18 cellular contexts compared by ENCODE assay signal in genomic region chr11:116697639-116698038, GRCh38.
DNase-seq lines count a peak whose midpoint lies in the region; ATAC-seq, FAIRE-seq and TF ChIP-seq lines count a peak whose summit lies in the region.
"Had no signal": no experiment of that assay in that cellular context is flagged by ENCODE, and none has a peak within 500 bp of the region (broad histone marks: within the 10 kb centered on the region; RNA-seq: fewer than 3 reads in every experiment).

No MANE protein-coding gene starts in this region.

- no peak for TF ChIP-seq POLR2A in GM12892 (IDR thresholded peaks at IDR 0.05; ENCODE audit: low read depth, low read length)
- TF ChIP-seq POLR2A in lower leg skin (IDR thresholded peaks at IDR 0.05) = no peak
- TF ChIP-seq POLR2A in stomach (IDR thresholded peaks at IDR 0.05) = no peak

- no peak for TF ChIP-seq EP300 in stomach (IDR thresholded peaks at IDR 0.05)

- no peak for DNase-seq in GM12892 (ENCODE audit: insufficient read length)
- peak; percentile 10 for DNase-seq in colonic mucosa
- peak; percentile 1 to 69 for DNase-seq in lower leg skin (ENCODE audit: low spot score in 2 of 2)
- peak; percentile 17 for DNase-seq in stomach
- DNase-seq: CD8-positive, alpha-beta memory T cell; GM23248; Kasumi-1; MG63; NCI-H1048; NCI-H1436 treated with DMSO at 0.1 percent for 48 hours; NCI-H2029; NCI-H446 had no signal

- H3K36me3 ChIP-seq in colonic mucosa (no peaks in the 10 kb centered on the region), stomach (no peaks in the 10 kb centered on the region)
- H3K36me3 ChIP-seq: BLaER1 treated with 17β-estradiol and CSF1 and Interleukin-3, amounts not matched to agents 10 nM and 100 nM; MG63 had no signal

- no peak for ATAC-seq in GM19324 (IDR thresholded peaks at IDR 0.05; ENCODE audit: low FRiP score, unreplicated experiment)
- no peak for ATAC-seq in HG03108 (IDR thresholded peaks at IDR 0.05; ENCODE audit: unreplicated experiment)
- ATAC-seq in GM18907 (IDR thresholded peaks at IDR 0.05; ENCODE audit: unreplicated experiment) = no peak
- ATAC-seq: HCT116, Panc1 had no signal

- H3K4me1 ChIP-seq in colonic mucosa (no peaks in the 10 kb centered on the region), stomach (peaks cover 0 to 5% (median 2%) of the 10 kb centered on the region in 4 donors)

- H3K27ac ChIP-seq in colonic mucosa (no peak overlapping the region), stomach (no peak overlapping the region)
- H3K27ac ChIP-seq: BLaER1 treated with 17β-estradiol and CSF1 and Interleukin-3, amounts not matched to agents 10 nM and 100 nM; GM23248 had no signal

- no peak overlapping the region for H3K9ac ChIP-seq in colonic mucosa (ENCODE audit: low read depth in 2 of 2, low read length in 2 of 2)
- H3K9ac ChIP-seq: BLaER1 treated with 17β-estradiol and CSF1 and Interleukin-3, amounts not matched to agents 10 nM and 100 nM; GM23248 had no signal

- peak; percentile 9 for FAIRE-seq in GM12892 (lab: Jason Lieb, UNC)

- H3K9me3 ChIP-seq in colonic mucosa = no peaks in the 10 kb centered on the region
- no peaks in the 10 kb centered on the region for H3K9me3 ChIP-seq in stomach
- H3K9me3 ChIP-seq: BLaER1 treated with 17β-estradiol and CSF1 and Interleukin-3, amounts not matched to agents 10 nM and 100 nM; MG63 had no signal

- 76 to 81% methylated on average over 7 of the region's 7 CpGs for WGBS in lower leg skin, 2 donors
- WGBS in stomach, 5 donors = 64 to 80% (median 75%) methylated on average over 7 of the region's 7 CpGs

- intact Hi-C loops in colonic mucosa (cut with DNase I) (no loop called here), lower leg skin (cut with DNase I; ENCODE audit: low total_unique reads) (no loop called here), stomach (cut with DNase I; ENCODE audit: low total_unique reads) (no loop called here)

- TF ChIP-seq CTCF in colonic mucosa (IDR thresholded peaks at IDR 0.05) (no peak), lower leg skin (IDR thresholded peaks at IDR 0.05) (no peak), stomach (IDR thresholded peaks at IDR 0.05) (no peak)

- no peaks in the 10 kb centered on the region for H3K27me3 ChIP-seq in colonic mucosa
- H3K27me3 ChIP-seq in stomach = peaks cover 0 to 42% (median 0%) of the 10 kb centered on the region in 3 donors
- H3K27me3 ChIP-seq: BLaER1 treated with 17β-estradiol and CSF1 and Interleukin-3, amounts not matched to agents 10 nM and 100 nM; MG63 had no signal

- H3K4me3 ChIP-seq in colonic mucosa = no peak overlapping the region
- no peak overlapping the region for H3K4me3 ChIP-seq in lower leg skin (ENCODE audit: low read depth, poor library complexity, severe bottlenecking)
- H3K4me3 ChIP-seq in stomach = no peak overlapping the region
- H3K4me3 ChIP-seq: BLaER1 treated with 17β-estradiol and CSF1 and Interleukin-3, amounts not matched to agents 10 nM and 100 nM; GM23248; MG63 had no signal
